In genomic region chr16:28187595-28188004, GRCh38 we compare ENCODE assay signal across 1 cellular context.
A peak's percentile ranks its signal among the peaks of the same experiment; 100 is the strongest.
TF ChIP-seq lines count a peak whose summit lies in the region.

No MANE protein-coding gene starts in this region.

TF ChIP-seq in GM12878, 131 proteins besides CTCF, POLR2A, EP300 and RAD21 (continued from another document):
- TF ChIP-seq, protein P1, sequence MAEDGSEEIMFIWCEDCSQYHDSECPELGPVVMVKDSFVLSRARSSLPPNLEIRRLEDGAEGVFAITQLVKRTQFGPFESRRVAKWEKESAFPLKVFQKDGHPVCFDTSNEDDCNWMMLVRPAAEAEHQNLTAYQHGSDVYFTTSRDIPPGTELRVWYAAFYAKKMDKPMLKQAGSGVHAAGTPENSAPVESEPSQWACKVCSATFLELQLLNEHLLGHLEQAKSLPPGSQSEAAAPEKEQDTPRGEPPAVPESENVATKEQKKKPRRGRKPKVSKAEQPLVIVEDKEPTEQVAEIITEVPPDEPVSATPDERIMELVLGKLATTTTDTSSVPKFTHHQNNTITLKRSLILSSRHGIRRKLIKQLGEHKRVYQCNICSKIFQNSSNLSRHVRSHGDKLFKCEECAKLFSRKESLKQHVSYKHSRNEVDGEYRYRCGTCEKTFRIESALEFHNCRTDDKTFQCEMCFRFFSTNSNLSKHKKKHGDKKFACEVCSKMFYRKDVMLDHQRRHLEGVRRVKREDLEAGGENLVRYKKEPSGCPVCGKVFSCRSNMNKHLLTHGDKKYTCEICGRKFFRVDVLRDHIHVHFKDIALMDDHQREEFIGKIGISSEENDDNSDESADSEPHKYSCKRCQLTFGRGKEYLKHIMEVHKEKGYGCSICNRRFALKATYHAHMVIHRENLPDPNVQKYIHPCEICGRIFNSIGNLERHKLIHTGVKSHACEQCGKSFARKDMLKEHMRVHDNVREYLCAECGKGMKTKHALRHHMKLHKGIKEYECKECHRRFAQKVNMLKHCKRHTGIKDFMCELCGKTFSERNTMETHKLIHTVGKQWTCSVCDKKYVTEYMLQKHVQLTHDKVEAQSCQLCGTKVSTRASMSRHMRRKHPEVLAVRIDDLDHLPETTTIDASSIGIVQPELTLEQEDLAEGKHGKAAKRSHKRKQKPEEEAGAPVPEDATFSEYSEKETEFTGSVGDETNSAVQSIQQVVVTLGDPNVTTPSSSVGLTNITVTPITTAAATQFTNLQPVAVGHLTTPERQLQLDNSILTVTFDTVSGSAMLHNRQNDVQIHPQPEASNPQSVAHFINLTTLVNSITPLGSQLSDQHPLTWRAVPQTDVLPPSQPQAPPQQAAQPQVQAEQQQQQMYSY (CRISPR knock-in tag; IDR thresholded peaks at IDR 0.05), result no peak
- TF ChIP-seq ZNF24 (IDR thresholded peaks at IDR 0.05) (no peak), YBX1 (IDR thresholded peaks at IDR 0.05) (no peak), IRF5 (IDR thresholded peaks at IDR 0.05; ENCODE audit: borderline replicate concordance) (no peak), MTA3 (IDR thresholded peaks at IDR 0.05; ENCODE audit: borderline replicate concordance, low read length) (no peak; the same call in 1 of the 2 replicates), SMC3 (IDR thresholded peaks at IDR 0.05; ENCODE audit: borderline replicate concordance, low read length) (peak; percentile 21; the same call in 1 of the 2 replicates), CBFB (IDR thresholded peaks at IDR 0.05; ENCODE audit: low read depth) (no peak; the same call in 1 of the 2 replicates), ZBTB40 (IDR thresholded peaks at IDR 0.05; ENCODE audit: borderline replicate concordance) (no peak)
